ENCODE assay signal across 10 cellular contexts in genomic region chr1:180926164-180926981, GRCh38. TPM values are rescaled to one million over a fixed set of nuclear protein-coding genes. Genes with fewer than 3 reads are reported as not detected.
DNase-seq lines count a peak whose midpoint lies in the region; ATAC-seq and TF ChIP-seq lines count a peak whose summit lies in the region.
"Had no signal": no experiment of that assay in that cellular context is flagged by ENCODE, and none has a peak within 500 bp of the region (broad histone marks: within the 10 kb centered on the region; RNA-seq: fewer than 3 reads in every experiment).

No MANE protein-coding gene starts in this region.

- H3K36me3 ChIP-seq in endodermal cell (ENCODE audit: control insufficient read depth, insufficient read depth, low read length): no peaks in the 10 kb centered on the region

- POLR2A ChIA-PET in activated CD4-positive, alpha-beta memory T cell treated with anti-CD3 and anti-CD28 coated beads, Interleukin-2, amount 10 ng/mL, durations not matched to agents 7 days and 5 days (lab: Charles Lee): no interaction called here

- TF ChIP-seq CTCF in endodermal cell (conservative IDR thresholded peaks at IDR 0.05) (no peak), nephron (IDR thresholded peaks at IDR 0.05; ENCODE audit: unreplicated experiment in 3 of 3) (no peak)

- 70 to 74% methylated on average over 10 to 14 of the region's 14 CpGs for WGBS in endodermal cell (ENCODE audit: insufficient coverage in 1 of 2, insufficient read length in 1 of 2), 2 experiments

- H3K27me3 Mint-ChIP-seq in endodermal cell (ENCODE audit: insufficient read depth) (no peaks in the 10 kb centered on the region), nephron (ENCODE audit: low read depth) (peaks cover 10% of the 10 kb centered on the region)
- H3K27me3 Mint-ChIP-seq in activated CD4-positive, alpha-beta memory T cell treated with anti-CD3 and anti-CD28 coated beads, Interleukin-2, amount 10 ng/mL, durations not matched to agents 7 days and 5 days: peaks cover 6% of the 10 kb centered on the region

- peaks cover 45% of the 10 kb centered on the region for H3K4me1 ChIP-seq in endodermal cell (ENCODE audit: control insufficient read depth, insufficient read depth, low read length)

- peaks cover 66% of the 10 kb centered on the region for H3K4me1 Mint-ChIP-seq in endodermal cell
- peaks cover 84% of the 10 kb centered on the region for H3K4me1 Mint-ChIP-seq in nephron
- no peaks in the 10 kb centered on the region for H3K4me1 Mint-ChIP-seq in activated CD4-positive, alpha-beta memory T cell treated with anti-CD3 and anti-CD28 coated beads, Interleukin-2, amount 10 ng/mL, durations not matched to agents 7 days and 5 days

- H3K9me3 ChIP-seq in endodermal cell (ENCODE audit: control insufficient read depth, low read length): no peaks in the 10 kb centered on the region
- H3K9me3 ChIP-seq: SJSA1 had no signal

- H3K27ac Mint-ChIP-seq in endodermal cell (no peak overlapping the region), nephron (peak overlapping the region; percentile 96 to 97 (median 96))
- H3K27ac Mint-ChIP-seq in activated CD4-positive, alpha-beta memory T cell treated with anti-CD3 and anti-CD28 coated beads, Interleukin-2, amount 10 ng/mL, durations not matched to agents 7 days and 5 days: no peak overlapping the region

- no peaks in the 10 kb centered on the region for H3K36me3 Mint-ChIP-seq in endodermal cell (ENCODE audit: low read depth)
- H3K36me3 Mint-ChIP-seq in nephron (ENCODE audit: low read depth): peaks cover 3% of the 10 kb centered on the region
- H3K36me3 Mint-ChIP-seq in activated CD4-positive, alpha-beta memory T cell treated with anti-CD3 and anti-CD28 coated beads, Interleukin-2, amount 10 ng/mL, durations not matched to agents 7 days and 5 days (ENCODE audit: low read depth): no peaks in the 10 kb centered on the region

- no peak for ATAC-seq in GM19452 (IDR thresholded peaks at IDR 0.05; ENCODE audit: unreplicated experiment)

- H3K4me3 ChIP-seq in endodermal cell (ENCODE audit: low read length): no peak overlapping the region
- H3K4me3 ChIP-seq: SJSA1 had no signal

- DNase-seq in activated CD4-positive, alpha-beta T cell treated with anti-CD3 and anti-CD28 coated beads for 48 hours: peak; percentile 24
- DNase-seq in activated CD4-positive, alpha-beta T cell treated with anti-CD3 and anti-CD28 coated beads for 1 hour: no peak
- DNase-seq in NCI-H345 treated with DMSO at 0.1 percent for 48 hours (lab: John Stamatoyannopoulos, UW; ENCODE audit: unreplicated experiment) (peak; percentile 45), endodermal cell (no peak), HK-2 (ENCODE audit: unreplicated experiment) (no peak)
- DNase-seq in activated CD4-positive, alpha-beta memory T cell treated with anti-CD3 and anti-CD28 coated beads, Interleukin-2, amount 10 ng/mL, durations not matched to agents 7 days and 5 days: no peak

- no peak overlapping the region for H3K9ac ChIP-seq in endodermal cell (ENCODE audit: extremely low read depth, low read length, poor library complexity, severe bottlenecking)

- peak overlapping the region; percentile 92 for H3K27ac ChIP-seq in endodermal cell (ENCODE audit: low read depth, low read length)
- H3K27ac ChIP-seq: C4-2B, SJSA1 had no signal

- no peaks in the 10 kb centered on the region for H3K9me3 Mint-ChIP-seq in endodermal cell
- H3K9me3 Mint-ChIP-seq in nephron: no peaks in the 10 kb centered on the region
- H3K9me3 Mint-ChIP-seq in activated CD4-positive, alpha-beta memory T cell treated with anti-CD3 and anti-CD28 coated beads, Interleukin-2, amount 10 ng/mL, durations not matched to agents 7 days and 5 days: no peaks in the 10 kb centered on the region

- H3K4me3 Mint-ChIP-seq in endodermal cell (no peak overlapping the region), nephron (peak overlapping the region; percentile 34 to 63 (median 41))
- no peak overlapping the region for H3K4me3 Mint-ChIP-seq in activated CD4-positive, alpha-beta memory T cell treated with anti-CD3 and anti-CD28 coated beads, Interleukin-2, amount 10 ng/mL, durations not matched to agents 7 days and 5 days

- CTCF ChIA-PET in activated CD4-positive, alpha-beta memory T cell treated with anti-CD3 and anti-CD28 coated beads, Interleukin-2, amount 10 ng/mL, durations not matched to agents 7 days and 5 days (lab: Charles Lee): interaction anchor here (0.7 kb wide), 1 partner anchor 100 kb away, joined by 4 read pairs; no protein-coding TSS in a partner anchor

- H3K27me3 ChIP-seq in endodermal cell (ENCODE audit: control insufficient read depth, insufficient read depth, low read length, poor library complexity, severe bottlenecking): no peaks in the 10 kb centered on the region
- H3K27me3 ChIP-seq: SJSA1 had no signal

RNA-seq across cellular contexts. Expression of gene KIAA1614, which starts 13.7 kb away (rescaled TPM):
- total RNA-seq in endodermal cell: 1 to 10 TPM; 3.3 to 5.8 TPM
- 1.2 TPM for polyA plus RNA-seq in endodermal cell (2013, experiment 1 of 2)
- polyA plus RNA-seq in endodermal cell (2013, experiment 2 of 2): 1.3 TPM
- total RNA-seq in activated CD4-positive, alpha-beta memory T cell treated with anti-CD3 and anti-CD28 coated beads, Interleukin-2, amount 10 ng/mL, durations not matched to agents 7 days and 5 days: under 1 TPM; 0.03 to 0.13 TPM

Comparison
In these comparisons a context has a peak if more than half of its experiments do, and no peak if none do; other contexts are left out.
1. DNase-seq: peak in activated CD4-positive, alpha-beta T cell treated with anti-CD3 and anti-CD28 coated beads for 48 hours (single experiment) and NCI-H345 treated with DMSO at 0.1 percent for 48 hours (single experiment); none in activated CD4-positive, alpha-beta T cell treated with anti-CD3 and anti-CD28 coated beads for 1 hour (single experiment), endodermal cell (single experiment), activated CD4-positive, alpha-beta memory T cell treated with anti-CD3 and anti-CD28 coated beads, Interleukin-2, amount 10 ng/mL, durations not matched to agents 7 days and 5 days (single experiment) and HK-2 (single experiment).
2. H3K27ac Mint-ChIP-seq: peak in nephron (3 of 3); none in endodermal cell (single experiment) and activated CD4-positive, alpha-beta memory T cell treated with anti-CD3 and anti-CD28 coated beads, Interleukin-2, amount 10 ng/mL, durations not matched to agents 7 days and 5 days (single experiment).
3. H3K4me3 Mint-ChIP-seq: peak in nephron (3 of 3); none in endodermal cell (single experiment) and activated CD4-positive, alpha-beta memory T cell treated with anti-CD3 and anti-CD28 coated beads, Interleukin-2, amount 10 ng/mL, durations not matched to agents 7 days and 5 days (single experiment).